Comparison of ENCODE assay signal across 2 cellular contexts in the genomic region with DNA sequence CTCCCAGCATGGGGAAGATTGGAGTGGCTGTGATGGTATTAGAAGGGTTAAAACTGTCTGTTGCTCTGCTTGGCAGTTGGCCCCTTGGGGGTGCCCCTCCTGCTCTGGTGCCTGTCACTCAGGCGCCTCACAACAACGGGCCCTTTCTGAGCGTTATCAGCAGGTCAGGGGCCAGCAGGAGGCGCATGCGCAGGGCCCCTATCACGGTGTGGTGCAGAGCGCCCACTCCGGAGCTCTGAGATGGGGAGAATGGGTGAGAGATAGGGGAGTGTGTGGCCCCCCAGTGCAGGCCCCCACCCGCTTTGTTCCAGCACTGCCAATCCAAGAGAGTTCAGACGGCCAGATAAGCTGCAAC.
TF ChIP-seq lines count a peak whose summit lies in the region.

No MANE protein-coding gene starts in this region.

TF ChIP-seq in IMR-90, 13 proteins besides CTCF, POLR2A, EP300 and RAD21:
- no peak for TF ChIP-seq RCOR1 (IDR thresholded peaks at IDR 0.05; ENCODE audit: insufficient replicate concordance, low read length)
- TF ChIP-seq NFE2L2 (IDR thresholded peaks at IDR 0.05; ENCODE audit: low read depth, low read length): no peak
- TF ChIP-seq CHD1 (IDR thresholded peaks at IDR 0.05; ENCODE audit: low read depth, low read length): no peak

TF ChIP-seq in HepG2, 621 proteins besides CTCF, POLR2A, EP300 and RAD21:
- TF ChIP-seq, protein P1, sequence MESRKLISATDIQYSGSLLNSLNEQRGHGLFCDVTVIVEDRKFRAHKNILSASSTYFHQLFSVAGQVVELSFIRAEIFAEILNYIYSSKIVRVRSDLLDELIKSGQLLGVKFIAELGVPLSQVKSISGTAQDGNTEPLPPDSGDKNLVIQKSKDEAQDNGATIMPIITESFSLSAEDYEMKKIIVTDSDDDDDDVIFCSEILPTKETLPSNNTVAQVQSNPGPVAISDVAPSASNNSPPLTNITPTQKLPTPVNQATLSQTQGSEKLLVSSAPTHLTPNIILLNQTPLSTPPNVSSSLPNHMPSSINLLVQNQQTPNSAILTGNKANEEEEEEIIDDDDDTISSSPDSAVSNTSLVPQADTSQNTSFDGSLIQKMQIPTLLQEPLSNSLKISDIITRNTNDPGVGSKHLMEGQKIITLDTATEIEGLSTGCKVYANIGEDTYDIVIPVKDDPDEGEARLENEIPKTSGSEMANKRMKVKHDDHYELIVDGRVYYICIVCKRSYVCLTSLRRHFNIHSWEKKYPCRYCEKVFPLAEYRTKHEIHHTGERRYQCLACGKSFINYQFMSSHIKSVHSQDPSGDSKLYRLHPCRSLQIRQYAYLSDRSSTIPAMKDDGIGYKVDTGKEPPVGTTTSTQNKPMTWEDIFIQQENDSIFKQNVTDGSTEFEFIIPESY (CRISPR knock-in tag; IDR thresholded peaks at IDR 0.05): 0 out of 2 replicates have a peak, but pooled peaks have one; percentile 15
- TF ChIP-seq, protein P2, sequence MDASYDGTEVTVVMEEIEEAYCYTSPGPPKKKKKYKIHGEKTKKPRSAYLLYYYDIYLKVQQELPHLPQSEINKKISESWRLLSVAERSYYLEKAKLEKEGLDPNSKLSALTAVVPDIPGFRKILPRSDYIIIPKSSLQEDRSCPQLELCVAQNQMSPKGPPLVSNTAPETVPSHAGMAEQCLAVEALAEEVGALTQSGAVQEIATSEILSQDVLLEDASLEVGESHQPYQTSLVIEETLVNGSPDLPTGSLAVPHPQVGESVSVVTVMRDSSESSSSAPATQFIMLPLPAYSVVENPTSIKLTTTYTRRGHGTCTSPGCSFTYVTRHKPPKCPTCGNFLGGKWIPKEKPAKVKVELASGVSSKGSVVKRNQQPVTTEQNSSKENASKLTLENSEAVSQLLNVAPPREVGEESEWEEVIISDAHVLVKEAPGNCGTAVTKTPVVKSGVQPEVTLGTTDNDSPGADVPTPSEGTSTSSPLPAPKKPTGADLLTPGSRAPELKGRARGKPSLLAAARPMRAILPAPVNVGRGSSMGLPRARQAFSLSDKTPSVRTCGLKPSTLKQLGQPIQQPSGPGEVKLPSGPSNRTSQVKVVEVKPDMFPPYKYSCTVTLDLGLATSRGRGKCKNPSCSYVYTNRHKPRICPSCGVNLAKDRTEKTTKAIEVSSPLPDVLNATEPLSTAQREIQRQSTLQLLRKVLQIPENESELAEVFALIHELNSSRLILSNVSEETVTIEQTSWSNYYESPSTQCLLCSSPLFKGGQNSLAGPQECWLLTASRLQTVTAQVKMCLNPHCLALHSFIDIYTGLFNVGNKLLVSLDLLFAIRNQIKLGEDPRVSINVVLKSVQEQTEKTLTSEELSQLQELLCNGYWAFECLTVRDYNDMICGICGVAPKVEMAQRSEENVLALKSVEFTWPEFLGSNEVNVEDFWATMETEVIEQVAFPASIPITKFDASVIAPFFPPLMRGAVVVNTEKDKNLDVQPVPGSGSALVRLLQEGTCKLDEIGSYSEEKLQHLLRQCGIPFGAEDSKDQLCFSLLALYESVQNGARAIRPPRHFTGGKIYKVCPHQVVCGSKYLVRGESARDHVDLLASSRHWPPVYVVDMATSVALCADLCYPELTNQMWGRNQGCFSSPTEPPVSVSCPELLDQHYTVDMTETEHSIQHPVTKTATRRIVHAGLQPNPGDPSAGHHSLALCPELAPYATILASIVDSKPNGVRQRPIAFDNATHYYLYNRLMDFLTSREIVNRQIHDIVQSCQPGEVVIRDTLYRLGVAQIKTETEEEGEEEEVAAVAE (CRISPR knock-in tag; IDR thresholded peaks at IDR 0.05; ENCODE audit: borderline replicate concordance): no peak
- TF ChIP-seq, protein P3, sequence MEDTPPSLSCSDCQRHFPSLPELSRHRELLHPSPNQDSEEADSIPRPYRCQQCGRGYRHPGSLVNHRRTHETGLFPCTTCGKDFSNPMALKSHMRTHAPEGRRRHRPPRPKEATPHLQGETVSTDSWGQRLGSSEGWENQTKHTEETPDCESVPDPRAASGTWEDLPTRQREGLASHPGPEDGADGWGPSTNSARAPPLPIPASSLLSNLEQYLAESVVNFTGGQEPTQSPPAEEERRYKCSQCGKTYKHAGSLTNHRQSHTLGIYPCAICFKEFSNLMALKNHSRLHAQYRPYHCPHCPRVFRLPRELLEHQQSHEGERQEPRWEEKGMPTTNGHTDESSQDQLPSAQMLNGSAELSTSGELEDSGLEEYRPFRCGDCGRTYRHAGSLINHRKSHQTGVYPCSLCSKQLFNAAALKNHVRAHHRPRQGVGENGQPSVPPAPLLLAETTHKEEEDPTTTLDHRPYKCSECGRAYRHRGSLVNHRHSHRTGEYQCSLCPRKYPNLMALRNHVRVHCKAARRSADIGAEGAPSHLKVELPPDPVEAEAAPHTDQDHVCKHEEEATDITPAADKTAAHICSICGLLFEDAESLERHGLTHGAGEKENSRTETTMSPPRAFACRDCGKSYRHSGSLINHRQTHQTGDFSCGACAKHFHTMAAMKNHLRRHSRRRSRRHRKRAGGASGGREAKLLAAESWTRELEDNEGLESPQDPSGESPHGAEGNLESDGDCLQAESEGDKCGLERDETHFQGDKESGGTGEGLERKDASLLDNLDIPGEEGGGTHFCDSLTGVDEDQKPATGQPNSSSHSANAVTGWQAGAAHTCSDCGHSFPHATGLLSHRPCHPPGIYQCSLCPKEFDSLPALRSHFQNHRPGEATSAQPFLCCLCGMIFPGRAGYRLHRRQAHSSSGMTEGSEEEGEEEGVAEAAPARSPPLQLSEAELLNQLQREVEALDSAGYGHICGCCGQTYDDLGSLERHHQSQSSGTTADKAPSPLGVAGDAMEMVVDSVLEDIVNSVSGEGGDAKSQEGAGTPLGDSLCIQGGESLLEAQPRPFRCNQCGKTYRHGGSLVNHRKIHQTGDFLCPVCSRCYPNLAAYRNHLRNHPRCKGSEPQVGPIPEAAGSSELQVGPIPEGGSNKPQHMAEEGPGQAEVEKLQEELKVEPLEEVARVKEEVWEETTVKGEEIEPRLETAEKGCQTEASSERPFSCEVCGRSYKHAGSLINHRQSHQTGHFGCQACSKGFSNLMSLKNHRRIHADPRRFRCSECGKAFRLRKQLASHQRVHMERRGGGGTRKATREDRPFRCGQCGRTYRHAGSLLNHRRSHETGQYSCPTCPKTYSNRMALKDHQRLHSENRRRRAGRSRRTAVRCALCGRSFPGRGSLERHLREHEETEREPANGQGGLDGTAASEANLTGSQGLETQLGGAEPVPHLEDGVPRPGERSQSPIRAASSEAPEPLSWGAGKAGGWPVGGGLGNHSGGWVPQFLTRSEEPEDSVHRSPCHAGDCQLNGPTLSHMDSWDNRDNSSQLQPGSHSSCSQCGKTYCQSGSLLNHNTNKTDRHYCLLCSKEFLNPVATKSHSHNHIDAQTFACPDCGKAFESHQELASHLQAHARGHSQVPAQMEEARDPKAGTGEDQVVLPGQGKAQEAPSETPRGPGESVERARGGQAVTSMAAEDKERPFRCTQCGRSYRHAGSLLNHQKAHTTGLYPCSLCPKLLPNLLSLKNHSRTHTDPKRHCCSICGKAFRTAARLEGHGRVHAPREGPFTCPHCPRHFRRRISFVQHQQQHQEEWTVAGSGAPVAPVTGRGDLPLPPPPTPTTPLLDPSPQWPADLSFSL (CRISPR knock-in tag; IDR thresholded peaks at IDR 0.05): no peak
TF ChIP-seq in HepG2: peak in this region for 1.
